ENCODE assay signal across 12 cellular contexts in genomic region chr11:97269527-97269926, GRCh38.
DNase-seq lines count a peak whose midpoint lies in the region; ATAC-seq and TF ChIP-seq lines count a peak whose summit lies in the region.
"Had no signal": no experiment of that assay in that cellular context is flagged by ENCODE, and none has a peak within 500 bp of the region (broad histone marks: within the 10 kb centered on the region; RNA-seq: fewer than 3 reads in every experiment).

No MANE protein-coding gene starts in this region.

- no peak overlapping the region for H3K18ac ChIP-seq in H9 (ENCODE audit: insufficient read length, low read depth, low read length)

- H3K27ac Mint-ChIP-seq in H9: no peak overlapping the region
- H3K27ac Mint-ChIP-seq: naive B cell had no signal

- H3K9me3 Mint-ChIP-seq in H9: peaks cover 0 to 2% of the 10 kb centered on the region in 2 experiments; a peak in 1 of 5 replicates

- H3K9ac ChIP-seq in H9 (ENCODE audit: extremely low read depth, insufficient read length, low read length): no peak overlapping the region

- H3K23ac ChIP-seq in H9 (ENCODE audit: insufficient read length, low read depth, low read length): no peak overlapping the region

- H3K14ac ChIP-seq in H9 (ENCODE audit: insufficient read depth, low read length): no peak overlapping the region

- no peak overlapping the region for H2AK5ac ChIP-seq in H9 (ENCODE audit: insufficient read length, low read length)

- H3K4me1 Mint-ChIP-seq in H9: 0 out of 4 replicates have a peak, but pooled peaks cover 0 to 2% of the 10 kb centered on the region in 2 experiments
- H3K4me1 Mint-ChIP-seq: naive B cell had no signal

- H3K56ac ChIP-seq in H9 (ENCODE audit: insufficient read length, low read depth, low read length): no peak overlapping the region

- H2AFZ ChIP-seq in H9 (ENCODE audit: low read length): no peak overlapping the region

- no peak overlapping the region for H3K27ac ChIP-seq in H9 (ENCODE audit: insufficient read length, low read depth, low read length)
- H3K27ac ChIP-seq: coronary artery had no signal

- no peaks in the 10 kb centered on the region for H3K9me3 ChIP-seq in H9 (ENCODE audit: control insufficient read depth, low read depth, low read length)

- no peak overlapping the region for H2BK12ac ChIP-seq in H9 (ENCODE audit: insufficient read length, low read depth, low read length)

- no peak overlapping the region for H4K91ac ChIP-seq in H9 (ENCODE audit: insufficient read length, low read depth, low read length)

- no peak overlapping the region for H2BK5ac ChIP-seq in H9 (ENCODE audit: insufficient read length, low read length)

- H3K36me3 Mint-ChIP-seq in H9 (ENCODE audit: insufficient read depth in 1 of 3, low read depth in 3 of 3): no peaks in the 10 kb centered on the region
- H3K36me3 Mint-ChIP-seq: naive B cell had no signal

- H2BK20ac ChIP-seq in H9 (ENCODE audit: low read depth, low read length, poor library complexity, severe bottlenecking): no peak overlapping the region

- no peak overlapping the region for H3K4me3 Mint-ChIP-seq in H9

- no peaks in the 10 kb centered on the region for H4K20me1 ChIP-seq in H9 (ENCODE audit: control insufficient read depth, insufficient read depth, insufficient read length)

- WGBS in H9 (ENCODE audit: extremely low coverage, insufficient read length, low lambda C conversion rate): no CpG with 5 or more reads among the region's 4 CpGs

- no peak overlapping the region for H3T11ph ChIP-seq in H9 (ENCODE audit: low read length)

- no peak for ATAC-seq in GM21737 (IDR thresholded peaks at IDR 0.05; ENCODE audit: unreplicated experiment)

- H3K4me1 ChIP-seq in H9 (ENCODE audit: insufficient read depth, low read length): no peaks in the 10 kb centered on the region

- no peaks in the 10 kb centered on the region for H3K79me2 ChIP-seq in H9 (ENCODE audit: insufficient read depth, low read length)

- no peak overlapping the region for H3K4me2 ChIP-seq in H9 (ENCODE audit: insufficient read depth, insufficient read length, low read length)

- H3K27me3 ChIP-seq in H9 (ENCODE audit: insufficient read depth, low read length): no peaks in the 10 kb centered on the region

- H3K27me3 Mint-ChIP-seq in H9 (ENCODE audit: low read depth): no peaks in the 10 kb centered on the region
- H3K27me3 Mint-ChIP-seq: naive B cell had no signal

- no peaks in the 10 kb centered on the region for H3K79me1 ChIP-seq in H9 (ENCODE audit: insufficient read depth, low read depth, low read length, poor library complexity, severe bottlenecking)

- H3K4ac ChIP-seq in H9 (ENCODE audit: low read depth, low read length): no peak overlapping the region

- H2BK120ac ChIP-seq in H9 (ENCODE audit: low read depth, low read length, poor library complexity, severe bottlenecking): no peak overlapping the region

- H3K23me2 ChIP-seq in H9 (ENCODE audit: insufficient read length, low read depth, low read length, poor library complexity, severe bottlenecking): no peaks in the 10 kb centered on the region

- TF ChIP-seq CTCF in H9 (conservative IDR thresholded peaks at IDR 0.05): peak; percentile 72

- H4K5ac ChIP-seq in H9 (ENCODE audit: insufficient read length, low read depth, low read length): no peak overlapping the region

- no peak overlapping the region for H4K8ac ChIP-seq in H9 (replicated peaks; ENCODE audit: insufficient read length, low read depth, low read length)

- no peak overlapping the region for H2BK15ac ChIP-seq in H9 (ENCODE audit: low read depth, low read length)

- DNase-seq in DMS53 (lab: John Stamatoyannopoulos, UW) (peak; percentile 74), H9 (no peak), RPMI7951 (ENCODE audit: low read depth) (peak; percentile 1), iPS DF 19.7 (ENCODE audit: low read depth, low spot score) (peak; percentile 23), AG20443 (ENCODE audit: low spot score) (no peak), NCI-H1694 treated with DMSO at 0.1 percent for 48 hours (lab: John Stamatoyannopoulos, UW) (no peak)
- DNase-seq in stimulated activated CD4-positive, alpha-beta T cell treated with anti-CD3 and anti-CD28 coated beads, Interleukin-4, amount 100 ng/mL, for 4 hours: no peak
- DNase-seq: DMS79 treated with DMSO at 0.1 percent for 48 hours, naive B cell, NCI-H1092 treated with DMSO at 0.1 percent for 48 hours had no signal

Comparison
In these comparisons a context has a peak if more than half of its experiments do, and no peak if none do; other contexts are left out.
1. DNase-seq: peak in DMS53 (single experiment), RPMI7951 (single experiment) and iPS DF 19.7 (single experiment); none in H9 (single experiment), stimulated activated CD4-positive, alpha-beta T cell treated with anti-CD3 and anti-CD28 coated beads, Interleukin-4, amount 100 ng/mL, for 4 hours (0 of 2), AG20443 (single experiment) and NCI-H1694 treated with DMSO at 0.1 percent for 48 hours (single experiment).